8 cellular contexts compared by ENCODE assay signal in the genomic region with DNA sequence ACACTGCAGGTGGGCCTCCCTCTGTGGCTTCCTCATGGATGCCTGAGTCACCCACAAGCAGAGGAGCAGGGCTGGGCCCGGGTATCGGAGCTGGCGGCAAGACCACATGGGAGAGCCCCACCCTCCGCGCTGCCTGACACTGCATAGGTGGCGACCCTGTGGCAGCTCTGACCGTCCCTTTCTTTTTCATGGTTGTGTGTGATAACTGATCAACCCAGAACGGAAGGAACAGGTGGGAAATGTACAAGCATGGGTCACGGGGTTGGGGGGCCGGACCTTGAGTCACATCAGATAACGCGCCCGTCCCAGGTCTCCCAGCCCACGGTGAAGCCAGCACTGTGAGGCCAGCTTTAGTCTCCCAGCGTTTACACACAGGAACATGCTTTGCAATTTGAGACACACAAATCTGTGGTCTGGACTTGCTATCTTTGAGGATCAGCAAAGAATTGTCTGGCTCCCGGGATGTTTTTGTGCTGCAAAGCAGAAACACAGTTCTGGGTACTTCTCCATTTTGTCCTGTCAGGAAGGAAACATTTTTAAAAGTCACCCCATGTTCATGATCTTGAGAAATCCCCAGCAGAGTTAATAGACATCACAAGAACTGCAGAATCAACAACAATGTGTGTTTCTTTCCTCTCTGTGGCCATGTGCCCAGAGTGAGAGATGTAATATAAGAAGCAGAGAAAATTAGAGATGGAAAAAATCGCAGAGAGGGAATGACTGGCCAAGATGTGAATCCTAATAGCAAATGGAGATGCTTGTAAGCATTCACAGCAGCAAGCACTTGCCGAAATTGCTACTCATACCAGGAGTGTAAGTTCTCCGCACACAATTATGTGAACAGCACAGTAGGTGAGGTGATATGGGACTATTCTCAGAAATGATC.
DNase-seq lines count a peak whose midpoint lies in the region; ATAC-seq and TF ChIP-seq lines count a peak whose summit lies in the region.

No MANE protein-coding gene starts in this region.

- no peaks in the 10 kb centered on the region for H3K36me3 ChIP-seq in left ventricle myocardium inferior

- H3K27ac Mint-ChIP-seq in endothelial cell (ENCODE audit: unreplicated experiment), result no peak overlapping the region

- H3K4me1 Mint-ChIP-seq in activated T-cell treated with anti-CD3 and anti-CD28 coated beads, Interleukin-2, amount 50 U/mL, for 4 hours (ENCODE audit: low read depth), result peaks cover 14% of the 10 kb centered on the region
- H3K4me1 Mint-ChIP-seq in endothelial cell (ENCODE audit: unreplicated experiment), result no peaks in the 10 kb centered on the region

- peak overlapping the region; percentile 87 for H3K27ac ChIP-seq in left ventricle myocardium inferior (replicated peaks)
- peak overlapping the region in 20 of 21 experiments; percentile 0 to 82 (median 57) for H3K27ac ChIP-seq in skin epidermis

- no peaks in the 10 kb centered on the region for H3K9me3 Mint-ChIP-seq in activated T-cell treated with anti-CD3 and anti-CD28 coated beads, Interleukin-2, amount 50 U/mL, for 4 hours
- H3K9me3 Mint-ChIP-seq in endothelial cell (ENCODE audit: unreplicated experiment), result no peaks in the 10 kb centered on the region

- ATAC-seq in GM19438 (IDR thresholded peaks at IDR 0.05; ENCODE audit: low read depth, unreplicated experiment) (peak; percentile 89), HG03520 (IDR thresholded peaks at IDR 0.05; ENCODE audit: unreplicated experiment) (peak; percentile 72)
- peak; percentile 43 to 58 for ATAC-seq in activated T-cell treated with anti-CD3 and anti-CD28 coated beads, Interleukin-2, amount 50 U/mL, for 4 hours

- no peaks in the 10 kb centered on the region for H3K27me3 ChIP-seq in left ventricle myocardium inferior (ENCODE audit: low read depth)

- no peak for TF ChIP-seq CTCF in left ventricle myocardium inferior (IDR thresholded peaks at IDR 0.05; ENCODE audit: borderline replicate concordance)
- TF ChIP-seq CTCF in endothelial cell (IDR thresholded peaks at IDR 0.05; ENCODE audit: unreplicated experiment), result no peak

- peak; percentile 78 for DNase-seq in Daoy (ENCODE audit: low read depth)
- DNase-seq in activated T-cell treated with anti-CD3 and anti-CD28 coated beads, Interleukin-2, amount 50 U/mL, for 4 hours, result no peak
- peak; percentile 57 for DNase-seq in left ventricle myocardium inferior
- no peak for DNase-seq in endothelial cell (ENCODE audit: low spot score)
- DNase-seq in SHP77 (lab: John Stamatoyannopoulos, UW), result no peak

- intact Hi-C loops in left ventricle myocardium inferior (cut with micrococcal nuclease), result no loop called here

- peaks cover 7% of the 10 kb centered on the region for H3K27me3 Mint-ChIP-seq in activated T-cell treated with anti-CD3 and anti-CD28 coated beads, Interleukin-2, amount 50 U/mL, for 4 hours (ENCODE audit: low read depth)
- H3K27me3 Mint-ChIP-seq in endothelial cell (ENCODE audit: unreplicated experiment), result no peaks in the 10 kb centered on the region

- no peaks in the 10 kb centered on the region for H3K9me3 ChIP-seq in left ventricle myocardium inferior (replicated peaks)

- H3K4me3 ChIP-seq in left ventricle myocardium inferior (peak overlapping the region; percentile 33), skin epidermis (peak overlapping the region in 2 of 7 experiments; percentile 4 to 8)

- H3K36me3 Mint-ChIP-seq in activated T-cell treated with anti-CD3 and anti-CD28 coated beads, Interleukin-2, amount 50 U/mL, for 4 hours (ENCODE audit: insufficient read depth), result no peaks in the 10 kb centered on the region
- H3K36me3 Mint-ChIP-seq in endothelial cell (ENCODE audit: low read depth, unreplicated experiment), result peaks cover 4% of the 10 kb centered on the region

- H3K4me1 ChIP-seq in left ventricle myocardium inferior, result peaks cover 27% of the 10 kb centered on the region

- H3K4me3 Mint-ChIP-seq in activated T-cell treated with anti-CD3 and anti-CD28 coated beads, Interleukin-2, amount 50 U/mL, for 4 hours, result peak overlapping the region; percentile 60
- no peak overlapping the region for H3K4me3 Mint-ChIP-seq in endothelial cell (ENCODE audit: unreplicated experiment)

Comparison
In these comparisons a context has a peak if more than half of its experiments do, and no peak if none do; other contexts are left out.
1. DNase-seq: peak in Daoy (single experiment) and left ventricle myocardium inferior (single experiment); none in activated T-cell treated with anti-CD3 and anti-CD28 coated beads, Interleukin-2, amount 50 U/mL, for 4 hours (single experiment), endothelial cell (single experiment) and SHP77 (0 of 2).
2. Peak in every context shown above with its lines, with median percentiles within 50 percentile points of each other: ATAC-seq.